1 cellular context compared by ENCODE assay signal in the genomic region with DNA sequence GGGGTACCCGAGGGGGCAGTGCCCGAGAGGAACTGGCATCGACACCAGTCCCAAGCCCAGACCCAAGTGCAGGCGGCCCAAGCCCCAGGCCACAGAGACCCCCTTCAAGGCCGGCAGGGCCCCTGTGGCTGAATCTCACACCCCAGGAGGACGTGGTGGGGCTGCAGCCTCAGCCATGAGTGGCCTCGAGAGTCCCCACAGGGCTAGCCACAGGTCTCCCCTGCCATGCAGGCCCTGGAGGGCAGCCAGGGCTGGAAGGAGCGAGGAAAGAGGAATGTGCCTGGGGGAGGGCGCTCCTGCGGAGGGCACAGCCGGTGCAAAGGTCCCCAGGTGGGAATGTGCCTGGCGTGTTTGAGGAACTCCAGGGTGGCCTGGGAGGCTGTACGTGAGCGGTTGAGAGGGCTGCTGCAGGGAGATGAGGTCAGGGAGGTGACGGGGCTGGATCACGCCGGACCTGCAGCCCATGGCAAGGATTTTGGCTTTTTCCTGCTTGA.
TF ChIP-seq lines count a peak whose summit lies in the region.

No MANE protein-coding gene starts in this region.

TF ChIP-seq in HepG2, 621 proteins besides CTCF, POLR2A, EP300 and RAD21 (continued from another document and continues in another):
- TF ChIP-seq, protein P1, sequence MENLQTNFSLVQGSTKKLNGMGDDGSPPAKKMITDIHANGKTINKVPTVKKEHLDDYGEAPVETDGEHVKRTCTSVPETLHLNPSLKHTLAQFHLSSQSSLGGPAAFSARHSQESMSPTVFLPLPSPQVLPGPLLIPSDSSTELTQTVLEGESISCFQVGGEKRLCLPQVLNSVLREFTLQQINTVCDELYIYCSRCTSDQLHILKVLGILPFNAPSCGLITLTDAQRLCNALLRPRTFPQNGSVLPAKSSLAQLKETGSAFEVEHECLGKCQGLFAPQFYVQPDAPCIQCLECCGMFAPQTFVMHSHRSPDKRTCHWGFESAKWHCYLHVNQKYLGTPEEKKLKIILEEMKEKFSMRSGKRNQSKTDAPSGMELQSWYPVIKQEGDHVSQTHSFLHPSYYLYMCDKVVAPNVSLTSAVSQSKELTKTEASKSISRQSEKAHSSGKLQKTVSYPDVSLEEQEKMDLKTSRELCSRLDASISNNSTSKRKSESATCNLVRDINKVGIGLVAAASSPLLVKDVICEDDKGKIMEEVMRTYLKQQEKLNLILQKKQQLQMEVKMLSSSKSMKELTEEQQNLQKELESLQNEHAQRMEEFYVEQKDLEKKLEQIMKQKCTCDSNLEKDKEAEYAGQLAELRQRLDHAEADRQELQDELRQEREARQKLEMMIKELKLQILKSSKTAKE (CRISPR knock-in tag; IDR thresholded peaks at IDR 0.05; ENCODE audit: borderline replicate concordance) = 0 out of 2 replicates have a peak, but pooled peaks have one; percentile 16
- TF ChIP-seq, protein P2, sequence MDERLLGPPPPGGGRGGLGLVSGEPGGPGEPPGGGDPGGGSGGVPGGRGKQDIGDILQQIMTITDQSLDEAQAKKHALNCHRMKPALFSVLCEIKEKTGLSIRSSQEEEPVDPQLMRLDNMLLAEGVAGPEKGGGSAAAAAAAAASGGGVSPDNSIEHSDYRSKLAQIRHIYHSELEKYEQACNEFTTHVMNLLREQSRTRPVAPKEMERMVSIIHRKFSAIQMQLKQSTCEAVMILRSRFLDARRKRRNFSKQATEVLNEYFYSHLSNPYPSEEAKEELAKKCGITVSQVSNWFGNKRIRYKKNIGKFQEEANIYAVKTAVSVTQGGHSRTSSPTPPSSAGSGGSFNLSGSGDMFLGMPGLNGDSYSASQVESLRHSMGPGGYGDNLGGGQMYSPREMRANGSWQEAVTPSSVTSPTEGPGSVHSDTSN (CRISPR knock-in tag; IDR thresholded peaks at IDR 0.05) = no peak
- TF ChIP-seq, protein P3, sequence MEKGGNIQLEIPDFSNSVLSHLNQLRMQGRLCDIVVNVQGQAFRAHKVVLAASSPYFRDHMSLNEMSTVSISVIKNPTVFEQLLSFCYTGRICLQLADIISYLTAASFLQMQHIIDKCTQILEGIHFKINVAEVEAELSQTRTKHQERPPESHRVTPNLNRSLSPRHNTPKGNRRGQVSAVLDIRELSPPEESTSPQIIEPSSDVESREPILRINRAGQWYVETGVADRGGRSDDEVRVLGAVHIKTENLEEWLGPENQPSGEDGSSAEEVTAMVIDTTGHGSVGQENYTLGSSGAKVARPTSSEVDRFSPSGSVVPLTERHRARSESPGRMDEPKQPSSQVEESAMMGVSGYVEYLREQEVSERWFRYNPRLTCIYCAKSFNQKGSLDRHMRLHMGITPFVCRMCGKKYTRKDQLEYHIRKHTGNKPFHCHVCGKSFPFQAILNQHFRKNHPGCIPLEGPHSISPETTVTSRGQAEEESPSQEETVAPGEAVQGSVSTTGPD (CRISPR knock-in tag; IDR thresholded peaks at IDR 0.05) = no peak
- no peak for TF ChIP-seq ATRX (CRISPR knock-in tag; IDR thresholded peaks at IDR 0.05; ENCODE audit: borderline replicate concordance)
- no peak for TF ChIP-seq ZNF3 (CRISPR knock-in tag; IDR thresholded peaks at IDR 0.05)
- 0 out of 2 replicates have a peak, but pooled peaks have one; percentile 37 for TF ChIP-seq GATAD2A (CRISPR knock-in tag; IDR thresholded peaks at IDR 0.05)
- no peak for TF ChIP-seq SRSF9 (IDR thresholded peaks at IDR 0.05; ENCODE audit: borderline replicate concordance, insufficient read depth, low read depth, low read length, poor library complexity, severe bottlenecking)
- no peak for TF ChIP-seq NRL (CRISPR knock-in tag; IDR thresholded peaks at IDR 0.05; ENCODE audit: borderline replicate concordance)
- TF ChIP-seq PHF20 (CRISPR knock-in tag; IDR thresholded peaks at IDR 0.05) = no peak
- TF ChIP-seq, protein P4, sequence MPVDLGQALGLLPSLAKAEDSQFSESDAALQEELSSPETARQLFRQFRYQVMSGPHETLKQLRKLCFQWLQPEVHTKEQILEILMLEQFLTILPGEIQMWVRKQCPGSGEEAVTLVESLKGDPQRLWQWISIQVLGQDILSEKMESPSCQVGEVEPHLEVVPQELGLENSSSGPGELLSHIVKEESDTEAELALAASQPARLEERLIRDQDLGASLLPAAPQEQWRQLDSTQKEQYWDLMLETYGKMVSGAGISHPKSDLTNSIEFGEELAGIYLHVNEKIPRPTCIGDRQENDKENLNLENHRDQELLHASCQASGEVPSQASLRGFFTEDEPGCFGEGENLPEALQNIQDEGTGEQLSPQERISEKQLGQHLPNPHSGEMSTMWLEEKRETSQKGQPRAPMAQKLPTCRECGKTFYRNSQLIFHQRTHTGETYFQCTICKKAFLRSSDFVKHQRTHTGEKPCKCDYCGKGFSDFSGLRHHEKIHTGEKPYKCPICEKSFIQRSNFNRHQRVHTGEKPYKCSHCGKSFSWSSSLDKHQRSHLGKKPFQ (CRISPR knock-in tag; IDR thresholded peaks at IDR 0.05; ENCODE audit: insufficient replicate concordance) = no peak
- no peak for TF ChIP-seq TCF7L2 (IDR thresholded peaks at IDR 0.05; ENCODE audit: low read depth, low read length)
- no peak for TF ChIP-seq KLF15 (CRISPR knock-in tag; IDR thresholded peaks at IDR 0.05; ENCODE audit: borderline replicate concordance)
- TF ChIP-seq, protein P5, sequence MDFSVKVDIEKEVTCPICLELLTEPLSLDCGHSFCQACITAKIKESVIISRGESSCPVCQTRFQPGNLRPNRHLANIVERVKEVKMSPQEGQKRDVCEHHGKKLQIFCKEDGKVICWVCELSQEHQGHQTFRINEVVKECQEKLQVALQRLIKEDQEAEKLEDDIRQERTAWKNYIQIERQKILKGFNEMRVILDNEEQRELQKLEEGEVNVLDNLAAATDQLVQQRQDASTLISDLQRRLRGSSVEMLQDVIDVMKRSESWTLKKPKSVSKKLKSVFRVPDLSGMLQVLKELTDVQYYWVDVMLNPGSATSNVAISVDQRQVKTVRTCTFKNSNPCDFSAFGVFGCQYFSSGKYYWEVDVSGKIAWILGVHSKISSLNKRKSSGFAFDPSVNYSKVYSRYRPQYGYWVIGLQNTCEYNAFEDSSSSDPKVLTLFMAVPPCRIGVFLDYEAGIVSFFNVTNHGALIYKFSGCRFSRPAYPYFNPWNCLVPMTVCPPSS (IDR thresholded peaks at IDR 0.05) = no peak
- no peak for TF ChIP-seq ZNF777 (CRISPR knock-in tag; IDR thresholded peaks at IDR 0.05)
- no peak for TF ChIP-seq MED8 (CRISPR knock-in tag; IDR thresholded peaks at IDR 0.05; ENCODE audit: insufficient replicate concordance)
- TF ChIP-seq SETDB1 (CRISPR knock-in tag; IDR thresholded peaks at IDR 0.05; ENCODE audit: borderline replicate concordance) = no peak
- TF ChIP-seq, protein P6, sequence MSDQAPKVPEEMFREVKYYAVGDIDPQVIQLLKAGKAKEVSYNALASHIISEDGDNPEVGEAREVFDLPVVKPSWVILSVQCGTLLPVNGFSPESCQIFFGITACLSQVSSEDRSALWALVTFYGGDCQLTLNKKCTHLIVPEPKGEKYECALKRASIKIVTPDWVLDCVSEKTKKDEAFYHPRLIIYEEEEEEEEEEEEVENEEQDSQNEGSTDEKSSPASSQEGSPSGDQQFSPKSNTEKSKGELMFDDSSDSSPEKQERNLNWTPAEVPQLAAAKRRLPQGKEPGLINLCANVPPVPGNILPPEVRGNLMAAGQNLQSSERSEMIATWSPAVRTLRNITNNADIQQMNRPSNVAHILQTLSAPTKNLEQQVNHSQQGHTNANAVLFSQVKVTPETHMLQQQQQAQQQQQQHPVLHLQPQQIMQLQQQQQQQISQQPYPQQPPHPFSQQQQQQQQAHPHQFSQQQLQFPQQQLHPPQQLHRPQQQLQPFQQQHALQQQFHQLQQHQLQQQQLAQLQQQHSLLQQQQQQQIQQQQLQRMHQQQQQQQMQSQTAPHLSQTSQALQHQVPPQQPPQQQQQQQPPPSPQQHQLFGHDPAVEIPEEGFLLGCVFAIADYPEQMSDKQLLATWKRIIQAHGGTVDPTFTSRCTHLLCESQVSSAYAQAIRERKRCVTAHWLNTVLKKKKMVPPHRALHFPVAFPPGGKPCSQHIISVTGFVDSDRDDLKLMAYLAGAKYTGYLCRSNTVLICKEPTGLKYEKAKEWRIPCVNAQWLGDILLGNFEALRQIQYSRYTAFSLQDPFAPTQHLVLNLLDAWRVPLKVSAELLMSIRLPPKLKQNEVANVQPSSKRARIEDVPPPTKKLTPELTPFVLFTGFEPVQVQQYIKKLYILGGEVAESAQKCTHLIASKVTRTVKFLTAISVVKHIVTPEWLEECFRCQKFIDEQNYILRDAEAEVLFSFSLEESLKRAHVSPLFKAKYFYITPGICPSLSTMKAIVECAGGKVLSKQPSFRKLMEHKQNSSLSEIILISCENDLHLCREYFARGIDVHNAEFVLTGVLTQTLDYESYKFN (CRISPR knock-in tag; conservative IDR thresholded peaks at IDR 0.05) = peak; percentile 71
- TF ChIP-seq, protein P7, sequence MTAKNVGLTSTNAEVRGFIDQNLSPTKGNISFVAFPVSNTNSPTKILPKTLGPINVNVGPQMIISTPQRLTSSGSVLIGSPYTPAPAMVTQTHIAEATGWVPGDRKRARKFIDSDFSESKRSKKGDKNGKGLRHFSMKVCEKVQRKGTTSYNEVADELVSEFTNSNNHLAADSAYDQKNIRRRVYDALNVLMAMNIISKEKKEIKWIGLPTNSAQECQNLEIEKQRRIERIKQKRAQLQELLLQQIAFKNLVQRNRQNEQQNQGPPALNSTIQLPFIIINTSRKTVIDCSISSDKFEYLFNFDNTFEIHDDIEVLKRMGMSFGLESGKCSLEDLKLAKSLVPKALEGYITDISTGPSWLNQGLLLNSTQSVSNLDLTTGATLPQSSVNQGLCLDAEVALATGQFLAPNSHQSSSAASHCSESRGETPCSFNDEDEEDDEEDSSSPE (CRISPR knock-in tag; IDR thresholded peaks at IDR 0.05) = 0 out of 2 replicates have a peak, but pooled peaks have one; percentile 16
- no peak for TF ChIP-seq ZFP36 (IDR thresholded peaks at IDR 0.05; ENCODE audit: borderline replicate concordance, low read depth, low read length, partially characterized antibody)
- TF ChIP-seq ERF (CRISPR knock-in tag; IDR thresholded peaks at IDR 0.05) = 0 out of 2 replicates have a peak, but pooled peaks have one; percentile 13
- TF ChIP-seq ZNF12 (CRISPR knock-in tag; IDR thresholded peaks at IDR 0.05) = peak; percentile 36; the same call in 1 of the 2 replicates
- no peak for TF ChIP-seq CBX5 (CRISPR knock-in tag; IDR thresholded peaks at IDR 0.05; ENCODE audit: borderline replicate concordance)
- no peak for TF ChIP-seq ZNF567 (CRISPR knock-in tag; IDR thresholded peaks at IDR 0.05; ENCODE audit: borderline replicate concordance)
- peak; percentile 23; the same call in 1 of the 2 replicates for TF ChIP-seq KDM1A (CRISPR knock-in tag; IDR thresholded peaks at IDR 0.05)
- TF ChIP-seq, protein P8, sequence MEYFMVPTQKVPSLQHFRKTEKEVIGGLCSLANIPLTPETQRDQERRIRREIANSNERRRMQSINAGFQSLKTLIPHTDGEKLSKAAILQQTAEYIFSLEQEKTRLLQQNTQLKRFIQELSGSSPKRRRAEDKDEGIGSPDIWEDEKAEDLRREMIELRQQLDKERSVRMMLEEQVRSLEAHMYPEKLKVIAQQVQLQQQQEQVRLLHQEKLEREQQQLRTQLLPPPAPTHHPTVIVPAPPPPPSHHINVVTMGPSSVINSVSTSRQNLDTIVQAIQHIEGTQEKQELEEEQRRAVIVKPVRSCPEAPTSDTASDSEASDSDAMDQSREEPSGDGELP (IDR thresholded peaks at IDR 0.05; ENCODE audit: borderline replicate concordance, low read depth) = peak; percentile 96; the same call in 1 of the 2 replicates
- no peak for TF ChIP-seq CENPX (CRISPR knock-in tag; IDR thresholded peaks at IDR 0.05)
- TF ChIP-seq ZBTB38 (CRISPR knock-in tag; IDR thresholded peaks at IDR 0.05) = no peak
- TF ChIP-seq, protein P9, sequence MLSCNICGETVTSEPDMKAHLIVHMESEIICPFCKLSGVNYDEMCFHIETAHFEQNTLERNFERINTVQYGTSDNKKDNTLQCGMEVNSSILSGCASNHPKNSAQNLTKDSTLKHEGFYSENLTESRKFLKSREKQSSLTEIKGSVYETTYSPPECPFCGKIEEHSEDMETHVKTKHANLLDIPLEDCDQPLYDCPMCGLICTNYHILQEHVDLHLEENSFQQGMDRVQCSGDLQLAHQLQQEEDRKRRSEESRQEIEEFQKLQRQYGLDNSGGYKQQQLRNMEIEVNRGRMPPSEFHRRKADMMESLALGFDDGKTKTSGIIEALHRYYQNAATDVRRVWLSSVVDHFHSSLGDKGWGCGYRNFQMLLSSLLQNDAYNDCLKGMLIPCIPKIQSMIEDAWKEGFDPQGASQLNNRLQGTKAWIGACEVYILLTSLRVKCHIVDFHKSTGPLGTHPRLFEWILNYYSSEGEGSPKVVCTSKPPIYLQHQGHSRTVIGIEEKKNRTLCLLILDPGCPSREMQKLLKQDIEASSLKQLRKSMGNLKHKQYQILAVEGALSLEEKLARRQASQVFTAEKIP (CRISPR knock-in tag; IDR thresholded peaks at IDR 0.05; ENCODE audit: borderline replicate concordance) = no peak
- TF ChIP-seq ZNF747 (CRISPR knock-in tag; IDR thresholded peaks at IDR 0.05; ENCODE audit: borderline replicate concordance) = no peak
- TF ChIP-seq HNRNPL (IDR thresholded peaks at IDR 0.05; ENCODE audit: low read depth, low read length) = peak; percentile 97
- TF ChIP-seq, protein P10, sequence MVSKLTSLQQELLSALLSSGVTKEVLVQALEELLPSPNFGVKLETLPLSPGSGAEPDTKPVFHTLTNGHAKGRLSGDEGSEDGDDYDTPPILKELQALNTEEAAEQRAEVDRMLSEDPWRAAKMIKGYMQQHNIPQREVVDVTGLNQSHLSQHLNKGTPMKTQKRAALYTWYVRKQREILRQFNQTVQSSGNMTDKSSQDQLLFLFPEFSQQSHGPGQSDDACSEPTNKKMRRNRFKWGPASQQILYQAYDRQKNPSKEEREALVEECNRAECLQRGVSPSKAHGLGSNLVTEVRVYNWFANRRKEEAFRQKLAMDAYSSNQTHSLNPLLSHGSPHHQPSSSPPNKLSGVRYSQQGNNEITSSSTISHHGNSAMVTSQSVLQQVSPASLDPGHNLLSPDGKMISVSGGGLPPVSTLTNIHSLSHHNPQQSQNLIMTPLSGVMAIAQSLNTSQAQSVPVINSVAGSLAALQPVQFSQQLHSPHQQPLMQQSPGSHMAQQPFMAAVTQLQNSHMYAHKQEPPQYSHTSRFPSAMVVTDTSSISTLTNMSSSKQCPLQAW (CRISPR knock-in tag; IDR thresholded peaks at IDR 0.05) = no peak
- TF ChIP-seq, protein P11, sequence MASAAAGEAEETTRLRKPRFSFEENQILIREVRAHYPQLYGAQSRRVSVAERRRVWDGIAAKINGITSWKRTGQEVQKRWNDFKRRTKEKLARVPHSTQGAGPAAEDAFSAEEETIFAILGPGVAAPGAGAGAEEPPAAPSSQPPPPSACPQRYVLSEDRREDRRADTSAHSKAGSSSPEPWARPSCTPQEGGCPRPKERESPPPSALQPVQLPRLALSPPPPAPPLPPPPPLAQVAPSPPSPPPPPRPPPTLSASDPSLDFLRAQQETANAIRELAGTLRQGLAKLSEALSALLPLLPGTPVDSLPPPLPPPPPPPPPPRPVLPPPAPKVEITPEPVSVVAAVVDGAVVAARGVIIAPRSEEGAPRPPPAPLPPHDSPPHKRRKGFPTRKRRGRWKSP (CRISPR knock-in tag; IDR thresholded peaks at IDR 0.05) = no peak
- TF ChIP-seq TAF1 (CRISPR knock-in tag; IDR thresholded peaks at IDR 0.05) = no peak
- peak; percentile 63 for TF ChIP-seq ZEB1 (IDR thresholded peaks at IDR 0.05; ENCODE audit: insufficient replicate concordance, low read depth)
- TF ChIP-seq PHF5A (CRISPR knock-in tag; IDR thresholded peaks at IDR 0.05; ENCODE audit: low read depth, unreplicated experiment) = no peak
- peak; percentile 100 for TF ChIP-seq ZNF329 (CRISPR knock-in tag; IDR thresholded peaks at IDR 0.05; ENCODE audit: low read depth)
- no peak for TF ChIP-seq EHMT2 (IDR thresholded peaks at IDR 0.05; ENCODE audit: borderline replicate concordance, low read depth, low read length)
